Comparison of ENCODE assay signal across 8 cellular contexts in genomic region chr12:56721721-56722120, GRCh38. TPM values are rescaled to one million over a fixed set of nuclear protein-coding genes. Genes with fewer than 3 reads are reported as not detected.
DNase-seq lines count a peak whose midpoint lies in the region; ATAC-seq lines count a peak whose summit lies in the region.
"Had no signal": no experiment of that assay in that cellular context is flagged by ENCODE, and none has a peak within 500 bp of the region (broad histone marks: within the 10 kb centered on the region; RNA-seq: fewer than 3 reads in every experiment).

No MANE protein-coding gene starts in this region.

- H3K27me3 Mint-ChIP-seq in activated T-cell treated with anti-CD3 and anti-CD28 coated beads, Interleukin-2, amount 50 U/mL, for 4 hours (ENCODE audit: low read depth): no peaks in the 10 kb centered on the region
- no peaks in the 10 kb centered on the region for H3K27me3 Mint-ChIP-seq in stimulated activated naive B cell treated with anti-CD40 and anti-IgM and Interleukin-4, amounts not matched to agents 10 μg/mL and 1 μg/mL and 100 μg/mL, for 72 hours

- H3K27ac Mint-ChIP-seq in stimulated activated naive B cell treated with anti-CD40 and anti-IgM and Interleukin-4, amounts not matched to agents 10 μg/mL and 1 μg/mL and 100 μg/mL, for 72 hours: peak overlapping the region; percentile 68

- H3K9me3 Mint-ChIP-seq in activated T-cell treated with anti-CD3 and anti-CD28 coated beads, Interleukin-2, amount 50 U/mL, for 4 hours: no peaks in the 10 kb centered on the region
- H3K9me3 Mint-ChIP-seq in stimulated activated naive B cell treated with anti-CD40 and anti-IgM and Interleukin-4, amounts not matched to agents 10 μg/mL and 1 μg/mL and 100 μg/mL, for 72 hours: no peaks in the 10 kb centered on the region

- peaks cover 55% of the 10 kb centered on the region for H3K36me3 Mint-ChIP-seq in activated T-cell treated with anti-CD3 and anti-CD28 coated beads, Interleukin-2, amount 50 U/mL, for 4 hours (ENCODE audit: insufficient read depth)
- peaks cover 55 to 69% of the 10 kb centered on the region in 2 donors for H3K36me3 Mint-ChIP-seq in stimulated activated naive B cell treated with anti-CD40 and anti-IgM and Interleukin-4, amounts not matched to agents 10 μg/mL and 1 μg/mL and 100 μg/mL, for 72 hours

- DNase-seq in activated T-cell treated with anti-CD3 and anti-CD28 coated beads, Interleukin-2, amount 50 U/mL, for 4 hours: no peak
- DNase-seq in activated T-cell treated with anti-CD3 and anti-CD28 coated beads, Interleukin-2, amount 50 U/mL, for 1 hour: no peak
- DNase-seq in epithelial cell of prostate (ENCODE audit: low read depth, low spot score) (no peak), NCI-H1417 treated with DMSO at 0.1 percent for 48 hours (lab: John Stamatoyannopoulos, UW) (no peak)
- no peak for DNase-seq in stimulated activated naive B cell treated with anti-CD40 and anti-IgM and Interleukin-4, amounts not matched to agents 10 μg/mL and 1 μg/mL and 100 μg/mL, for 72 hours
- DNase-seq: AML-193, HCEC 1CT had no signal

- peaks cover 64% of the 10 kb centered on the region for H3K4me1 Mint-ChIP-seq in activated T-cell treated with anti-CD3 and anti-CD28 coated beads, Interleukin-2, amount 50 U/mL, for 4 hours (ENCODE audit: low read depth)
- peaks cover 45 to 73% of the 10 kb centered on the region in 2 donors for H3K4me1 Mint-ChIP-seq in stimulated activated naive B cell treated with anti-CD40 and anti-IgM and Interleukin-4, amounts not matched to agents 10 μg/mL and 1 μg/mL and 100 μg/mL, for 72 hours

- H3K27ac ChIP-seq in epithelial cell of prostate: peak overlapping the region; percentile 91

- no peak for ATAC-seq in activated T-cell treated with anti-CD3 and anti-CD28 coated beads, Interleukin-2, amount 50 U/mL, for 4 hours
- ATAC-seq in stimulated activated naive B cell treated with anti-CD40 and anti-IgM and Interleukin-4, amounts not matched to agents 10 μg/mL and 1 μg/mL and 100 μg/mL, for 72 hours (replicated peaks): no peak
- ATAC-seq in GM18867 (IDR thresholded peaks at IDR 0.05; ENCODE audit: unreplicated experiment): no peak

- peak overlapping the region; percentile 99 for H3K4me3 Mint-ChIP-seq in activated T-cell treated with anti-CD3 and anti-CD28 coated beads, Interleukin-2, amount 50 U/mL, for 4 hours
- peak overlapping the region; percentile 71 to 96 for H3K4me3 Mint-ChIP-seq in stimulated activated naive B cell treated with anti-CD40 and anti-IgM and Interleukin-4, amounts not matched to agents 10 μg/mL and 1 μg/mL and 100 μg/mL, for 72 hours

RNA-seq across cellular contexts. Expression of gene NACA, which starts 3.4 kb away (rescaled TPM):
- total RNA-seq in activated T-cell treated with anti-CD3 and anti-CD28 coated beads, Interleukin-2, amount 50 U/mL, for 4 hours: 1,000 to 10,000 TPM; 1,078 to 1,189 (median 1,154) TPM

RNA-seq across cellular contexts. Expression of gene PRIM1, which starts 30.4 kb away (rescaled TPM):
- total RNA-seq in activated T-cell treated with anti-CD3 and anti-CD28 coated beads, Interleukin-2, amount 50 U/mL, for 4 hours: 10 to 100 TPM; 56.0 to 68.2 (median 60.1) TPM

RNA-seq across cellular contexts. Expression of gene PTGES3, which starts 33.6 kb away (rescaled TPM):
- total RNA-seq in activated T-cell treated with anti-CD3 and anti-CD28 coated beads, Interleukin-2, amount 50 U/mL, for 4 hours: 100 to 1,000 TPM; 343 to 400 (median 399) TPM

RNA-seq across cellular contexts. Expression of gene HSD17B6, which starts 41.4 kb away (rescaled TPM):
- total RNA-seq in activated T-cell treated with anti-CD3 and anti-CD28 coated beads, Interleukin-2, amount 50 U/mL, for 4 hours: 1 to 10 TPM; 1.3 to 3.2 (median 1.9) TPM
